Comparison of ENCODE assay signal across 12 cellular contexts in genomic region chr15:47715856-47716445, GRCh38. TPM values are rescaled to one million over a fixed set of nuclear protein-coding genes. Genes with fewer than 3 reads are reported as not detected.
DNase-seq lines count a peak whose midpoint lies in the region; ATAC-seq and TF ChIP-seq lines count a peak whose summit lies in the region.
"Had no signal": no experiment of that assay in that cellular context is flagged by ENCODE, and none has a peak within 500 bp of the region (broad histone marks: within the 10 kb centered on the region; RNA-seq: fewer than 3 reads in every experiment).

No MANE protein-coding gene starts in this region.

- H3K27ac Mint-ChIP-seq in neural progenitor cell = peak overlapping the region; percentile 48
- H3K27ac Mint-ChIP-seq: activated naive CD8-positive, alpha-beta T cell had no signal

- no peaks in the 10 kb centered on the region for H3K36me3 ChIP-seq in neural progenitor cell
- no peaks in the 10 kb centered on the region for H3K36me3 ChIP-seq in vagina

- peaks cover 4% of the 10 kb centered on the region for H3K27me3 Mint-ChIP-seq in neural progenitor cell (ENCODE audit: insufficient read depth, low read depth)

- H3K27me3 ChIP-seq in neural progenitor cell (peaks cover 14% of the 10 kb centered on the region), vagina (no peaks in the 10 kb centered on the region)

- H3K79me2 ChIP-seq in neural progenitor cell (ENCODE audit: low read depth) = peaks cover 22% of the 10 kb centered on the region

- H3K36me3 Mint-ChIP-seq in neural progenitor cell = no peaks in the 10 kb centered on the region
- H3K36me3 Mint-ChIP-seq: activated naive CD8-positive, alpha-beta T cell had no signal

- no peak for TF ChIP-seq POLR2A in vagina (IDR thresholded peaks at IDR 0.05)

- peak overlapping the region; percentile 94 for H3K4me3 Mint-ChIP-seq in neural progenitor cell
- H3K4me3 Mint-ChIP-seq: activated naive CD8-positive, alpha-beta T cell had no signal

- H3K9ac ChIP-seq in neural progenitor cell = no peak overlapping the region

- intact Hi-C loops in Right ventricle myocardium superior (cut with DNase I) (loop anchor here (5.0 to 10.0 kb wide), 2 partner anchors 59 to 209 kb away; no protein-coding TSS in a partner anchor), cardiac septum (cut with DNase I) (loop anchor here (5.0 to 10.0 kb wide), 3 partner anchors 156 to 521 kb away; no protein-coding TSS in a partner anchor), vagina (cut with DNase I) (no loop called here)

- H4K20me1 ChIP-seq in neural progenitor cell (ENCODE audit: low read depth) = peaks cover 6% of the 10 kb centered on the region

- H3K4me1 ChIP-seq in neural progenitor cell (peaks cover 53% of the 10 kb centered on the region), vagina (peaks cover 25% of the 10 kb centered on the region)

- TF ChIP-seq CTCF in neural progenitor cell (IDR thresholded peaks at IDR 0.05) (no peak), vagina (IDR thresholded peaks at IDR 0.05) (no peak)

- no peaks in the 10 kb centered on the region for H3K9me3 ChIP-seq in neural progenitor cell (ENCODE audit: low read depth)
- no peaks in the 10 kb centered on the region for H3K9me3 ChIP-seq in vagina

- peaks cover 2% of the 10 kb centered on the region for H3K9me3 Mint-ChIP-seq in neural progenitor cell

- peaks cover 28% of the 10 kb centered on the region for H3K4me1 Mint-ChIP-seq in neural progenitor cell

- ATAC-seq in Right ventricle myocardium superior (ENCODE audit: poor library complexity) (no peak), HG03432 (IDR thresholded peaks at IDR 0.05; ENCODE audit: unreplicated experiment) (no peak)
- ATAC-seq: HCT116 had no signal

- H3K27ac ChIP-seq in neural progenitor cell = peak overlapping the region; percentile 64
- H3K27ac ChIP-seq in vagina = peak overlapping the region; percentile 85

- H2AFZ ChIP-seq in neural progenitor cell (replicated peaks) = peak overlapping the region; percentile 80

- DNase-seq in Right ventricle myocardium superior = peak; percentile 50
- no peak for DNase-seq in cardiac septum (ENCODE audit: low spot score)
- DNase-seq in fibroblast of the conjunctiva (ENCODE audit: low read depth) = peak; percentile 63
- DNase-seq in neural progenitor cell (ENCODE audit: low spot score) = peak; percentile 53
- DNase-seq in vagina (ENCODE audit: extremely low spot score in 2 of 2) = no peak
- no peak for DNase-seq in central memory CD4-positive, alpha-beta T cell
- no peak for DNase-seq in NOMO-1 treated with DMSO at 0.1 percent for 48 hours (lab: John Stamatoyannopoulos, UW; ENCODE audit: unreplicated experiment)
- DNase-seq: activated CD4-positive, CD25-positive, alpha-beta regulatory T cell treated with anti-CD3 and anti-CD28 coated beads, Interleukin-2, amount 50 U/mL, for 72 hours; NCI-H2029 had no signal

- peaks cover 44% of the 10 kb centered on the region for H3F3A ChIP-seq in neural progenitor cell (ENCODE audit: low read depth)

- peak overlapping the region; percentile 95 for H3K4me2 ChIP-seq in neural progenitor cell

- H3K4me3 ChIP-seq in neural progenitor cell (peak overlapping the region; percentile 82), vagina (peak overlapping the region; percentile 69 to 80)

RNA-seq across cellular contexts. Expression of gene SEMA6D, which starts 1.4 kb away (rescaled TPM):
- total RNA-seq in Right ventricle myocardium superior = 16.5 TPM
- 9.9 TPM for total RNA-seq in cardiac septum
- total RNA-seq in neural progenitor cell (ENCODE audit: low replicate concordance) = 12.5 and 23.5 TPM in 2 replicates
- total RNA-seq in vagina = 34.9 TPM

Comparison
In these comparisons a context has a peak if more than half of its experiments do, and no peak if none do; other contexts are left out.
1. DNase-seq: peak in Right ventricle myocardium superior (single experiment), fibroblast of the conjunctiva (single experiment) and neural progenitor cell (single experiment); none in cardiac septum (single experiment), vagina (0 of 2), central memory CD4-positive, alpha-beta T cell (single experiment) and NOMO-1 treated with DMSO at 0.1 percent for 48 hours (single experiment).